8 cellular contexts compared by ENCODE assay signal in genomic region chr17:4710693-4711634, GRCh38. TPM values are rescaled to one million over a fixed set of nuclear protein-coding genes. Genes with fewer than 3 reads are reported as not detected.
A peak's percentile ranks its signal among the peaks of the same experiment; 100 is the strongest.
DNase-seq lines count a peak whose midpoint lies in the region; ATAC-seq and TF ChIP-seq lines count a peak whose summit lies in the region.

No MANE protein-coding gene starts in this region.

- peaks cover 53 to 69% (median 57%) of the 10 kb centered on the region in 10 experiments for H3K4me1 ChIP-seq in BLaER1 treated with 17β-estradiol and CSF1 and Interleukin-3, amounts not matched to agents 10 nM and 100 nM
- peaks cover 0 to 2% of the 10 kb centered on the region in 2 donors for H3K4me1 ChIP-seq in breast epithelium
- H3K4me1 ChIP-seq in liver (ENCODE audit: control insufficient read depth in 4 of 4, insufficient read depth in 4 of 4, low read length in 3 of 4) = peaks cover 15 to 37% (median 27%) of the 10 kb centered on the region in 4 donors

- peak overlapping the region; percentile 96 for H3K4me3 Mint-ChIP-seq in T-helper 2 cell treated with Interferon-gamma antibody and Interleukin-4, amounts not matched to agents 5 μg/mL and 100 μg/mL, for 36 hours
- peak overlapping the region; percentile 82 to 86 for H3K4me3 Mint-ChIP-seq in stimulated activated naive B cell treated with anti-CD40 and anti-IgM and Interleukin-4, amounts not matched to agents 10 μg/mL and 1 μg/mL and 100 μg/mL, for 72 hours

- peak overlapping the region; percentile 71 to 100 (median 94) for H3K4me3 ChIP-seq in BLaER1 treated with 17β-estradiol and CSF1 and Interleukin-3, amounts not matched to agents 10 nM and 100 nM
- peak overlapping the region; percentile 67 to 81 (median 79) for H3K4me3 ChIP-seq in breast epithelium
- H3K4me3 ChIP-seq in liver (ENCODE audit: low read depth in 1 of 3, low read length in 3 of 3) = peak overlapping the region; percentile 18 to 70 (median 66)

- peak overlapping the region; percentile 96 for H3K27ac Mint-ChIP-seq in T-helper 2 cell treated with Interferon-gamma antibody and Interleukin-4, amounts not matched to agents 5 μg/mL and 100 μg/mL, for 36 hours
- H3K27ac Mint-ChIP-seq in stimulated activated naive B cell treated with anti-CD40 and anti-IgM and Interleukin-4, amounts not matched to agents 10 μg/mL and 1 μg/mL and 100 μg/mL, for 72 hours = peak overlapping the region; percentile 72

- no peaks in the 10 kb centered on the region for H3K27me3 Mint-ChIP-seq in T-helper 2 cell treated with Interferon-gamma antibody and Interleukin-4, amounts not matched to agents 5 μg/mL and 100 μg/mL, for 36 hours (ENCODE audit: low read depth)
- H3K27me3 Mint-ChIP-seq in stimulated activated naive B cell treated with anti-CD40 and anti-IgM and Interleukin-4, amounts not matched to agents 10 μg/mL and 1 μg/mL and 100 μg/mL, for 72 hours = no peaks in the 10 kb centered on the region

- TF ChIP-seq RAD21 in liver (IDR thresholded peaks at IDR 0.05) = no peak

- H4K20me1 ChIP-seq in BLaER1 treated with 17β-estradiol and CSF1 and Interleukin-3, amounts not matched to agents 10 nM and 100 nM = peaks cover 0 to 42% (median 10%) of the 10 kb centered on the region in 11 experiments; a peak in 11 of 22 replicates

- H3K36me3 ChIP-seq in BLaER1 treated with 17β-estradiol and CSF1 and Interleukin-3, amounts not matched to agents 10 nM and 100 nM = peaks cover 8 to 35% (median 26%) of the 10 kb centered on the region in 11 experiments; a peak in 21 of 22 replicates
- H3K36me3 ChIP-seq in breast epithelium (no peaks in the 10 kb centered on the region), liver (ENCODE audit: control insufficient read depth in 4 of 4, insufficient read depth in 3 of 4, low read depth in 1 of 4, low read length in 3 of 4) (peaks cover 0 to 1% (median 0%) of the 10 kb centered on the region in 4 donors)

- H3K27ac ChIP-seq in BLaER1 treated with 17β-estradiol and CSF1 and Interleukin-3, amounts not matched to agents 10 nM and 100 nM = peak overlapping the region; percentile 87 to 99 (median 97)
- H3K27ac ChIP-seq in breast epithelium = peak overlapping the region; percentile 83 to 89
- peak overlapping the region; percentile 89 to 95 for H3K27ac ChIP-seq in liver (ENCODE audit: low read depth in 1 of 2, low read length in 2 of 2)

- DNase-seq in T-helper 2 cell treated with Interferon-gamma antibody and Interleukin-4, amounts not matched to agents 5 μg/mL and 100 μg/mL, for 36 hours (ENCODE audit: low spot score) = peak; percentile 55
- DNase-seq in breast epithelium (ENCODE audit: low spot score in 2 of 2) (no peak), NCI-H2107 (lab: John Stamatoyannopoulos, UW) (no peak), NCI-H2196 treated with DMSO at 0.1 percent for 48 hours (lab: John Stamatoyannopoulos, UW; ENCODE audit: unreplicated experiment) (no peak)
- peak; percentile 22 for DNase-seq in stimulated activated naive B cell treated with anti-CD40 and anti-IgM and Interleukin-4, amounts not matched to agents 10 μg/mL and 1 μg/mL and 100 μg/mL, for 72 hours

- peaks cover 0 to 5% (median 0%) of the 10 kb centered on the region in 11 experiments; a peak in 4 of 22 replicates for H3K9me3 ChIP-seq in BLaER1 treated with 17β-estradiol and CSF1 and Interleukin-3, amounts not matched to agents 10 nM and 100 nM (replicated peaks in 1 of 11)
- no peaks in the 10 kb centered on the region for H3K9me3 ChIP-seq in breast epithelium
- no peaks in the 10 kb centered on the region for H3K9me3 ChIP-seq in liver (ENCODE audit: control insufficient read depth in 4 of 4, low read length in 3 of 4)

- peak; percentile 1 for ATAC-seq in HG02588 (IDR thresholded peaks at IDR 0.05; ENCODE audit: unreplicated experiment)
- ATAC-seq in stimulated activated naive B cell treated with anti-CD40 and anti-IgM and Interleukin-4, amounts not matched to agents 10 μg/mL and 1 μg/mL and 100 μg/mL, for 72 hours (replicated peaks) = peak; percentile 1 to 7

- TF ChIP-seq CTCF in breast epithelium (IDR thresholded peaks at IDR 0.05) (no peak), liver (IDR thresholded peaks at IDR 0.05; ENCODE audit: low read depth, low read length, missing input control) (no peak)

- peak overlapping the region; percentile 94 to 100 (median 99) for H3K4me2 ChIP-seq in BLaER1 treated with 17β-estradiol and CSF1 and Interleukin-3, amounts not matched to agents 10 nM and 100 nM

- TF ChIP-seq POLR2A in breast epithelium (IDR thresholded peaks at IDR 0.05) = no peak

- peaks cover 36% of the 10 kb centered on the region for H3K36me3 Mint-ChIP-seq in T-helper 2 cell treated with Interferon-gamma antibody and Interleukin-4, amounts not matched to agents 5 μg/mL and 100 μg/mL, for 36 hours (ENCODE audit: low read depth)
- peaks cover 5 to 16% of the 10 kb centered on the region in 2 donors for H3K36me3 Mint-ChIP-seq in stimulated activated naive B cell treated with anti-CD40 and anti-IgM and Interleukin-4, amounts not matched to agents 10 μg/mL and 1 μg/mL and 100 μg/mL, for 72 hours

- intact Hi-C loops in breast epithelium (cut with DNase I; ENCODE audit: low total_unique reads) = no loop called here

- 16% methylated on average over 57 of the region's 57 CpGs for WGBS in liver

- no peaks in the 10 kb centered on the region for H3K27me3 ChIP-seq in BLaER1 treated with 17β-estradiol and CSF1 and Interleukin-3, amounts not matched to agents 10 nM and 100 nM
- H3K27me3 ChIP-seq in breast epithelium = no peaks in the 10 kb centered on the region
- no peaks in the 10 kb centered on the region for H3K27me3 ChIP-seq in liver (ENCODE audit: control insufficient read depth in 4 of 4, insufficient read depth in 4 of 4, low read length in 3 of 4)

- H3K9ac ChIP-seq in BLaER1 treated with 17β-estradiol and CSF1 and Interleukin-3, amounts not matched to agents 10 nM and 100 nM = peak overlapping the region; percentile 90 to 99 (median 97)
- peak overlapping the region; percentile 49 to 82 for H3K9ac ChIP-seq in liver (ENCODE audit: low read depth in 1 of 2, low read length in 2 of 2)

- H3K9me3 Mint-ChIP-seq in T-helper 2 cell treated with Interferon-gamma antibody and Interleukin-4, amounts not matched to agents 5 μg/mL and 100 μg/mL, for 36 hours = peaks cover 5% of the 10 kb centered on the region
- H3K9me3 Mint-ChIP-seq in stimulated activated naive B cell treated with anti-CD40 and anti-IgM and Interleukin-4, amounts not matched to agents 10 μg/mL and 1 μg/mL and 100 μg/mL, for 72 hours = no peaks in the 10 kb centered on the region

- H3K4me1 Mint-ChIP-seq in T-helper 2 cell treated with Interferon-gamma antibody and Interleukin-4, amounts not matched to agents 5 μg/mL and 100 μg/mL, for 36 hours (ENCODE audit: low read depth) = peaks cover 49% of the 10 kb centered on the region
- H3K4me1 Mint-ChIP-seq in stimulated activated naive B cell treated with anti-CD40 and anti-IgM and Interleukin-4, amounts not matched to agents 10 μg/mL and 1 μg/mL and 100 μg/mL, for 72 hours = peaks cover 39 to 52% of the 10 kb centered on the region in 2 donors

TF ChIP-seq in liver, 16 proteins besides CTCF, POLR2A, EP300 and RAD21:
- no peak for TF ChIP-seq HNF4G (IDR thresholded peaks at IDR 0.05)
- TF ChIP-seq, protein P1, sequence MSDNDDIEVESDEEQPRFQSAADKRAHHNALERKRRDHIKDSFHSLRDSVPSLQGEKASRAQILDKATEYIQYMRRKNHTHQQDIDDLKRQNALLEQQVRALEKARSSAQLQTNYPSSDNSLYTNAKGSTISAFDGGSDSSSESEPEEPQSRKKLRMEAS (IDR thresholded peaks at IDR 0.05) = peak; percentile 3

RNA-seq across cellular contexts. Expression of gene ARRB2, which starts 0.5 kb away (rescaled TPM):
- total RNA-seq in breast epithelium = 10 to 100 TPM; 25.2 to 67.4 (median 42.3) TPM
- 10 to 100 TPM; 11.8 to 14.1 TPM for total RNA-seq in liver
- polyA plus RNA-seq in liver = 10 to 100 TPM; 13.7 to 16.5 TPM

RNA-seq across cellular contexts. Expression of gene PELP1, which starts 7.0 kb away (rescaled TPM):
- total RNA-seq in breast epithelium = 10 to 100 TPM; 17.0 to 26.9 (median 21.0) TPM
- total RNA-seq in liver = 10 to 100 TPM; 14.2 to 14.8 TPM
- 10 to 100 TPM in 1 of 2 donors, 1 to 10 TPM in 1; 5.1 to 12.8 TPM for polyA plus RNA-seq in liver

RNA-seq across cellular contexts. Expression of gene MED11, which starts 20.3 kb away (rescaled TPM):
- total RNA-seq in breast epithelium = 10 to 100 TPM; 29.3 to 41.7 (median 30.8) TPM
- total RNA-seq in liver = 10 to 100 TPM; 11.2 to 11.5 TPM
- polyA plus RNA-seq in liver = 10 to 100 TPM; 15.9 to 35.6 TPM

RNA-seq across cellular contexts. Expression of gene ZMYND15, which starts 28.7 kb away (rescaled TPM):
- 1 to 10 TPM in 1 of 3 donors, under 1 TPM in 2; 0.96 to 2.3 (median 0.98) TPM for total RNA-seq in breast epithelium
- total RNA-seq in liver = under 1 TPM; 0.47 to 0.67 TPM
- polyA plus RNA-seq in liver = 1 to 10 TPM in 1 of 2 donors, under 1 TPM in 1; 0.75 to 2.4 TPM

RNA-seq across cellular contexts. Expression of gene CXCL16, which starts 28.8 kb away (rescaled TPM):
- total RNA-seq in breast epithelium = 10 to 100 TPM; 13.8 to 25.8 (median 18.6) TPM
- 10 to 100 TPM; 10.7 to 15.3 TPM for total RNA-seq in liver
- polyA plus RNA-seq in liver = 10 to 100 TPM; 16.9 to 41.1 TPM

Comparison
In these comparisons a context has a peak if more than half of its experiments do, and no peak if none do; other contexts are left out.
1. DNase-seq: peak in T-helper 2 cell treated with Interferon-gamma antibody and Interleukin-4, amounts not matched to agents 5 μg/mL and 100 μg/mL, for 36 hours (single experiment) and stimulated activated naive B cell treated with anti-CD40 and anti-IgM and Interleukin-4, amounts not matched to agents 10 μg/mL and 1 μg/mL and 100 μg/mL, for 72 hours (single experiment); none in breast epithelium (0 of 2), NCI-H2107 (single experiment) and NCI-H2196 treated with DMSO at 0.1 percent for 48 hours (single experiment).
2. Peak in every context shown above with its lines, with median percentiles within 50 percentile points of each other: H3K27ac ChIP-seq and H3K4me3 ChIP-seq.